ENCODE assay signal across 13 cellular contexts in genomic region chr6:15089569-15090144, GRCh38.
A peak's percentile ranks its signal among the peaks of the same experiment; 100 is the strongest.
DNase-seq lines count a peak whose midpoint lies in the region; ATAC-seq and TF ChIP-seq lines count a peak whose summit lies in the region.
"Had no signal": no experiment of that assay in that cellular context is flagged by ENCODE, and none has a peak within 500 bp of the region (broad histone marks: within the 10 kb centered on the region; RNA-seq: fewer than 3 reads in every experiment).

No MANE protein-coding gene starts in this region.

- no peaks in the 10 kb centered on the region for H3K9me3 Mint-ChIP-seq in mesothelial cell of epicardium
- H3K9me3 Mint-ChIP-seq in activated naive CD8-positive, alpha-beta T cell treated with anti-CD3 and anti-CD28 coated beads, Interleukin-2, amount 50 U/mL, for 24 hours = no peaks in the 10 kb centered on the region
- H3K9me3 Mint-ChIP-seq: activated CD4-positive, alpha-beta memory T cell treated with anti-CD3 and anti-CD28 coated beads for 36 hours; neural crest cell had no signal

- H3K4me3 ChIP-seq in HL-60 (replicated peaks; ENCODE audit: insufficient read depth, low read length) = no peak overlapping the region
- H3K4me3 ChIP-seq in SK-N-MC = no peak overlapping the region

- peak overlapping the region; percentile 95 for H3K27ac Mint-ChIP-seq in mesothelial cell of epicardium
- H3K27ac Mint-ChIP-seq in activated naive CD8-positive, alpha-beta T cell treated with anti-CD3 and anti-CD28 coated beads, Interleukin-2, amount 50 U/mL, for 24 hours = no peak overlapping the region
- H3K27ac Mint-ChIP-seq: activated CD4-positive, alpha-beta memory T cell treated with anti-CD3 and anti-CD28 coated beads for 36 hours; CD4-positive, CD25-positive, alpha-beta regulatory T cell had no signal

- no peaks in the 10 kb centered on the region for H3K27me3 ChIP-seq in HL-60 (ENCODE audit: insufficient read depth, poor library complexity, severe bottlenecking)

- no peak for ATAC-seq in activated naive CD8-positive, alpha-beta T cell treated with anti-CD3 and anti-CD28 coated beads, Interleukin-2, amount 50 U/mL, for 24 hours

- H3K4me3 Mint-ChIP-seq in mesothelial cell of epicardium = peak overlapping the region; percentile 51
- no peak overlapping the region for H3K4me3 Mint-ChIP-seq in activated naive CD8-positive, alpha-beta T cell treated with anti-CD3 and anti-CD28 coated beads, Interleukin-2, amount 50 U/mL, for 24 hours
- H3K4me3 Mint-ChIP-seq: activated CD4-positive, alpha-beta memory T cell treated with anti-CD3 and anti-CD28 coated beads for 36 hours; CD4-positive, CD25-positive, alpha-beta regulatory T cell; neural crest cell had no signal

- no peak overlapping the region for H3K9ac ChIP-seq in SK-N-MC (ENCODE audit: insufficient read length)

- TF ChIP-seq CTCF in C4-2B (conservative IDR thresholded peaks at IDR 0.05) = no peak
- no peak for TF ChIP-seq CTCF in HL-60 (IDR thresholded peaks at IDR 0.05; ENCODE audit: insufficient read depth, low read length)
- no peak for TF ChIP-seq CTCF in mesothelial cell of epicardium (IDR thresholded peaks at IDR 0.05; ENCODE audit: unreplicated experiment)

- H3K36me3 Mint-ChIP-seq in mesothelial cell of epicardium = no peaks in the 10 kb centered on the region
- no peaks in the 10 kb centered on the region for H3K36me3 Mint-ChIP-seq in activated naive CD8-positive, alpha-beta T cell treated with anti-CD3 and anti-CD28 coated beads, Interleukin-2, amount 50 U/mL, for 24 hours (ENCODE audit: low read depth)
- H3K36me3 Mint-ChIP-seq: activated CD4-positive, alpha-beta memory T cell treated with anti-CD3 and anti-CD28 coated beads for 36 hours; CD4-positive, CD25-positive, alpha-beta regulatory T cell had no signal

- H3K9me3 ChIP-seq in SK-N-MC (ENCODE audit: low read depth, low read length) = no peaks in the 10 kb centered on the region

- no peaks in the 10 kb centered on the region for H3K27me3 Mint-ChIP-seq in mesothelial cell of epicardium (ENCODE audit: low read depth)
- no peaks in the 10 kb centered on the region for H3K27me3 Mint-ChIP-seq in activated naive CD8-positive, alpha-beta T cell treated with anti-CD3 and anti-CD28 coated beads, Interleukin-2, amount 50 U/mL, for 24 hours

- peak; percentile 43 to 70 for DNase-seq in HL-60 (ENCODE audit: low read depth in 1 of 2, low spot score in 1 of 2)
- no peak for DNase-seq in SK-N-MC (ENCODE audit: low read depth, low spot score)
- DNase-seq in mesothelial cell of epicardium (ENCODE audit: low spot score in 2 of 2, unreplicated experiment in 2 of 2) = peak in 1 of 2 experiments; percentile 56
- no peak for DNase-seq in stimulated activated CD4-positive, alpha-beta T cell treated with anti-CD3 and anti-CD28 coated beads, Interleukin-4, amount 100 ng/mL, for 24 hours
- no peak for DNase-seq in activated naive CD8-positive, alpha-beta T cell treated with anti-CD3 and anti-CD28 coated beads, Interleukin-2, amount 50 U/mL, for 24 hours
- DNase-seq in activated gamma-delta T cell treated with Interleukin-2 at 50 U/mL for 16 hours = no peak
- no peak for DNase-seq in NCI-H748 treated with DMSO at 0.1 percent for 48 hours (lab: John Stamatoyannopoulos, UW)
- DNase-seq: activated CD4-positive, alpha-beta memory T cell treated with anti-CD3 and anti-CD28 coated beads for 36 hours; activated naive CD4-positive, alpha-beta T cell treated with anti-CD3 and anti-CD28 coated beads, Interleukin-2, amount 50 U/mL, for 16 hours; CD4-positive, CD25-positive, alpha-beta regulatory T cell; stimulated activated naive CD4-positive, alpha-beta T cell treated with Interleukin-2 at 50 U/mL for 16 hours had no signal

- H3K4me1 Mint-ChIP-seq in mesothelial cell of epicardium = peaks cover 38% of the 10 kb centered on the region
- no peaks in the 10 kb centered on the region for H3K4me1 Mint-ChIP-seq in activated naive CD8-positive, alpha-beta T cell treated with anti-CD3 and anti-CD28 coated beads, Interleukin-2, amount 50 U/mL, for 24 hours

- peak overlapping the region; percentile 95 for H3K27ac ChIP-seq in C4-2B
- H3K27ac ChIP-seq in HL-60 (replicated peaks) = peak overlapping the region; percentile 73
- peak overlapping the region; percentile 0; the same call in 1 of the 2 replicates for H3K27ac ChIP-seq in SK-N-MC

- no peaks in the 10 kb centered on the region for H3K36me3 ChIP-seq in SK-N-MC (ENCODE audit: insufficient read depth, low read length)

Comparison
In these comparisons a context has a peak if more than half of its experiments do, and no peak if none do; other contexts are left out.
1. H3K27ac ChIP-seq: peak in every context shown above with its lines; median percentile 95 in C4-2B; 73 in HL-60; 0 in SK-N-MC.
2. DNase-seq: peak in HL-60 (2 of 2); none in SK-N-MC (single experiment), stimulated activated CD4-positive, alpha-beta T cell treated with anti-CD3 and anti-CD28 coated beads, Interleukin-4, amount 100 ng/mL, for 24 hours (single experiment), activated naive CD8-positive, alpha-beta T cell treated with anti-CD3 and anti-CD28 coated beads, Interleukin-2, amount 50 U/mL, for 24 hours (single experiment), activated gamma-delta T cell treated with Interleukin-2 at 50 U/mL for 16 hours (single experiment) and NCI-H748 treated with DMSO at 0.1 percent for 48 hours (single experiment).